ENCODE assay signal across 17 cellular contexts in genomic region chr10:94397549-94398370, GRCh38. TPM values are rescaled to one million over a fixed set of nuclear protein-coding genes. Genes with fewer than 3 reads are reported as not detected.
DNase-seq lines count a peak whose midpoint lies in the region; ATAC-seq and TF ChIP-seq lines count a peak whose summit lies in the region.
"Had no signal": no experiment of that assay in that cellular context is flagged by ENCODE, and none has a peak within 500 bp of the region (broad histone marks: within the 10 kb centered on the region; RNA-seq: fewer than 3 reads in every experiment).

No MANE protein-coding gene starts in this region.

- H3K9me3 Mint-ChIP-seq in activated CD4-positive, alpha-beta T cell treated with anti-CD3 and anti-CD28 coated beads, Interleukin-2, amount 10 ng/mL, durations not matched to agents 7 days and 5 days, result no peaks in the 10 kb centered on the region
- no peaks in the 10 kb centered on the region for H3K9me3 Mint-ChIP-seq in effector memory CD8-positive, alpha-beta T cell
- peaks cover 0 to 2% of the 10 kb centered on the region in 2 donors for H3K9me3 Mint-ChIP-seq in natural killer cell
- H3K9me3 Mint-ChIP-seq: activated naive CD4-positive, alpha-beta T cell treated with anti-CD3 and anti-CD28 coated beads, Interleukin-2, amount 50 U/mL, for 24 hours; central memory CD8-positive, alpha-beta T cell had no signal

- peaks cover 37% of the 10 kb centered on the region for H3K27me3 Mint-ChIP-seq in activated CD4-positive, alpha-beta T cell treated with anti-CD3 and anti-CD28 coated beads, Interleukin-2, amount 10 ng/mL, durations not matched to agents 7 days and 5 days
- peaks cover 36 to 42% of the 10 kb centered on the region in 2 donors for H3K27me3 Mint-ChIP-seq in effector memory CD8-positive, alpha-beta T cell
- H3K27me3 Mint-ChIP-seq in natural killer cell (ENCODE audit: low read depth in 2 of 2), result peaks cover 22 to 33% of the 10 kb centered on the region in 2 donors

- peaks cover 4% of the 10 kb centered on the region for H3K4me1 Mint-ChIP-seq in activated CD4-positive, alpha-beta T cell treated with anti-CD3 and anti-CD28 coated beads, Interleukin-2, amount 10 ng/mL, durations not matched to agents 7 days and 5 days
- H3K4me1 Mint-ChIP-seq in effector memory CD8-positive, alpha-beta T cell (ENCODE audit: low read depth in 2 of 2), result peaks cover 0 to 2% of the 10 kb centered on the region in 2 donors
- H3K4me1 Mint-ChIP-seq in natural killer cell, result no peaks in the 10 kb centered on the region

- no peaks in the 10 kb centered on the region for H3K9me3 ChIP-seq in HEK293 (ENCODE audit: control insufficient read depth, insufficient read depth, low read depth, low read length)
- no peaks in the 10 kb centered on the region for H3K9me3 ChIP-seq in SK-N-MC (ENCODE audit: low read depth, low read length)
- no peaks in the 10 kb centered on the region for H3K9me3 ChIP-seq in hepatocyte (ENCODE audit: low read depth)
- H3K9me3 ChIP-seq: transverse colon had no signal

- H4K20me1 ChIP-seq in hepatocyte (ENCODE audit: insufficient read depth, poor library complexity, severe bottlenecking), result no peaks in the 10 kb centered on the region

- no peaks in the 10 kb centered on the region for H3K36me3 ChIP-seq in ACC112 (ENCODE audit: insufficient read depth, low read length)
- H3K36me3 ChIP-seq in HEK293 (ENCODE audit: control insufficient read depth in 2 of 2, insufficient read depth in 1 of 2, low read length in 2 of 2), result no peaks in the 10 kb centered on the region
- no peaks in the 10 kb centered on the region for H3K36me3 ChIP-seq in SK-N-MC (ENCODE audit: insufficient read depth, low read length)
- no peaks in the 10 kb centered on the region for H3K36me3 ChIP-seq in hepatocyte (replicated peaks; ENCODE audit: insufficient read depth, low read depth)
- H3K36me3 ChIP-seq: transverse colon had no signal

- H3K4me2 ChIP-seq in hepatocyte, result peak overlapping the region; percentile 16

- no peak for TF ChIP-seq CTCF in HEK293 (tag by site-specific recombination; IDR thresholded peaks at IDR 0.05)
- no peak for TF ChIP-seq CTCF in hepatocyte (IDR thresholded peaks at IDR 0.05; ENCODE audit: poor library complexity)
- no peak for TF ChIP-seq CTCF in natural killer cell (IDR thresholded peaks at IDR 0.05)

- no peak overlapping the region for H3K27ac ChIP-seq in ACC112 (ENCODE audit: low read depth, low read length)
- H3K27ac ChIP-seq in HEK293 (ENCODE audit: extremely low read depth, low read depth, low read length), result no peak overlapping the region
- H3K27ac ChIP-seq in SK-N-MC, result peak overlapping the region; percentile 36; the same call in 1 of the 2 replicates
- no peak overlapping the region for H3K27ac ChIP-seq in hepatocyte
- H3K27ac ChIP-seq: epithelial cell of prostate, parathyroid adenoma, transverse colon had no signal

- no peak for ATAC-seq in effector memory CD8-positive, alpha-beta T cell (replicated peaks)
- no peak for ATAC-seq in natural killer cell
- ATAC-seq: Right ventricle myocardium inferior had no signal

- WGBS in hepatocyte (ENCODE audit: low lambda C conversion rate, missing lambda C conversion rate), result 51% methylated on average over 12 of the region's 12 CpGs

- intact Hi-C loops in natural killer cell (cut with micrococcal nuclease), result no loop called here

- H3K27me3 ChIP-seq in ACC112 (ENCODE audit: insufficient read depth, low read length) (no peaks in the 10 kb centered on the region), hepatocyte (no peaks in the 10 kb centered on the region)
- H3K27me3 ChIP-seq: transverse colon had no signal

- H3K36me3 Mint-ChIP-seq in activated CD4-positive, alpha-beta T cell treated with anti-CD3 and anti-CD28 coated beads, Interleukin-2, amount 10 ng/mL, durations not matched to agents 7 days and 5 days (ENCODE audit: low read depth), result peaks cover 2% of the 10 kb centered on the region
- H3K36me3 Mint-ChIP-seq in effector memory CD8-positive, alpha-beta T cell (ENCODE audit: insufficient read depth), result no peaks in the 10 kb centered on the region
- no peaks in the 10 kb centered on the region for H3K36me3 Mint-ChIP-seq in natural killer cell
- H3K36me3 Mint-ChIP-seq: activated naive CD4-positive, alpha-beta T cell treated with anti-CD3 and anti-CD28 coated beads, Interleukin-2, amount 50 U/mL, for 24 hours had no signal

- H3K9me2 ChIP-seq in hepatocyte (replicated peaks; ENCODE audit: insufficient read depth), result no peaks in the 10 kb centered on the region

- H3K4me1 ChIP-seq in ACC112 (ENCODE audit: control insufficient read depth, insufficient read depth, low read length, unreplicated experiment), result peaks cover 13% of the 10 kb centered on the region
- peaks cover 2% of the 10 kb centered on the region; the same call in 1 of the 2 replicates for H3K4me1 ChIP-seq in HEK293 (ENCODE audit: control insufficient read depth, insufficient read depth, low read length)
- no peaks in the 10 kb centered on the region for H3K4me1 ChIP-seq in hepatocyte (ENCODE audit: insufficient read depth)
- H3K4me1 ChIP-seq: parathyroid adenoma had no signal

- DNase-seq in SK-N-MC (ENCODE audit: low read depth, low spot score) (no peak), hepatocyte (ENCODE audit: low spot score) (no peak), natural killer cell (no peak), NCI-H1417 (lab: John Stamatoyannopoulos, UW) (no peak)
- DNase-seq in activated CD4-positive, alpha-beta T cell treated with anti-CD3 and anti-CD28 coated beads, Interleukin-2, amount 10 ng/mL, durations not matched to agents 7 days and 5 days, result no peak
- DNase-seq in effector memory CD8-positive, alpha-beta T cell, result no peak
- DNase-seq: DND-41, H9, NCI-H526, transverse colon had no signal

- no peak overlapping the region for H3K27ac Mint-ChIP-seq in activated CD4-positive, alpha-beta T cell treated with anti-CD3 and anti-CD28 coated beads, Interleukin-2, amount 10 ng/mL, durations not matched to agents 7 days and 5 days
- no peak overlapping the region for H3K27ac Mint-ChIP-seq in effector memory CD8-positive, alpha-beta T cell
- no peak overlapping the region for H3K27ac Mint-ChIP-seq in natural killer cell
- H3K27ac Mint-ChIP-seq: activated naive CD4-positive, alpha-beta T cell treated with anti-CD3 and anti-CD28 coated beads, Interleukin-2, amount 50 U/mL, for 24 hours; H9 had no signal

- H3K79me2 ChIP-seq in ACC112 (ENCODE audit: control insufficient read depth, insufficient read depth, low read length, unreplicated experiment) (no peaks in the 10 kb centered on the region), hepatocyte (no peaks in the 10 kb centered on the region)
- H3K79me2 ChIP-seq: parathyroid adenoma had no signal

- POLR2A ChIA-PET in HEK293 (lab: Yijun Ruan, JAX), result interaction anchor here (1.2 kb wide), 1 partner anchor 40 kb away, joined by 4 read pairs; no protein-coding TSS in a partner anchor
- POLR2A ChIA-PET in activated CD4-positive, alpha-beta T cell treated with anti-CD3 and anti-CD28 coated beads, Interleukin-2, amount 10 ng/mL, durations not matched to agents 7 days and 5 days (lab: Charles Lee), result no interaction called here

- CTCF ChIA-PET in HEK293 (lab: Yijun Ruan, JAX), result interaction anchor here (0.7 to 1.7 kb wide), 2 partner anchors 46 to 406 kb away, joined by 3 to 7 read pairs; no protein-coding TSS in a partner anchor
- CTCF ChIA-PET in activated CD4-positive, alpha-beta T cell treated with anti-CD3 and anti-CD28 coated beads, Interleukin-2, amount 10 ng/mL, durations not matched to agents 7 days and 5 days (lab: Charles Lee), result no interaction called here

- no peak overlapping the region for H3K4me3 Mint-ChIP-seq in activated CD4-positive, alpha-beta T cell treated with anti-CD3 and anti-CD28 coated beads, Interleukin-2, amount 10 ng/mL, durations not matched to agents 7 days and 5 days
- H3K4me3 Mint-ChIP-seq in effector memory CD8-positive, alpha-beta T cell, result no peak overlapping the region
- H3K4me3 Mint-ChIP-seq in natural killer cell, result no peak overlapping the region
- H3K4me3 Mint-ChIP-seq: activated naive CD4-positive, alpha-beta T cell treated with anti-CD3 and anti-CD28 coated beads, Interleukin-2, amount 50 U/mL, for 24 hours; central memory CD8-positive, alpha-beta T cell; H9 had no signal

- no peak overlapping the region for H3K9ac ChIP-seq in SK-N-MC (ENCODE audit: insufficient read length)
- H3K9ac ChIP-seq: parathyroid adenoma had no signal

- H3K4me3 ChIP-seq in ACC112 (ENCODE audit: low read depth, low read length) (0 out of 2 replicates have a peak overlapping the region, but pooled peaks have one; percentile 9), HEK293 (ENCODE audit: low read depth, low read length) (no peak overlapping the region), SK-N-MC (no peak overlapping the region), hepatocyte (no peak overlapping the region)
- H3K4me3 ChIP-seq: transverse colon had no signal

- H2AFZ ChIP-seq in ACC112 (ENCODE audit: low read length, unreplicated experiment) (peak overlapping the region; percentile 1), hepatocyte (no peak overlapping the region)
- H2AFZ ChIP-seq: parathyroid adenoma had no signal

TF ChIP-seq in HEK293, 187 proteins besides CTCF, POLR2A, EP300 and RAD21 (continues in another document):
- TF ChIP-seq SP7 (tag by site-specific recombination; IDR thresholded peaks at IDR 0.05) (peak; percentile 44; the same call in 1 of the 2 replicates), ZIC2 (tag by site-specific recombination; IDR thresholded peaks at IDR 0.05) (no peak), GLIS1 (tag by site-specific recombination; IDR thresholded peaks at IDR 0.05) (peak; percentile 91)

RNA-seq across cellular contexts. Expression of gene TBC1D12, which starts 4.6 kb away (rescaled TPM):
- 15.6 and 26.1 TPM in 2 replicates for total RNA-seq in hepatocyte
- 7.7 and 9.2 TPM in 2 replicates for polyA plus RNA-seq in hepatocyte
- total RNA-seq in activated CD4-positive, alpha-beta T cell treated with anti-CD3 and anti-CD28 coated beads, Interleukin-2, amount 10 ng/mL, durations not matched to agents 7 days and 5 days, result under 1 TPM; 0.07 to 0.15 TPM
- total RNA-seq in natural killer cell, result 1 to 10 TPM; 1.2 to 4.8 (median 1.8) TPM

RNA-seq across cellular contexts. Expression of gene NOC3L, which starts 35.0 kb away (rescaled TPM):
- total RNA-seq in hepatocyte, result 18.8 and 20.5 TPM in 2 replicates
- polyA plus RNA-seq in hepatocyte, result 9.4 and 10.5 TPM in 2 replicates
- 10 to 100 TPM; 23.1 to 26.5 TPM for total RNA-seq in activated CD4-positive, alpha-beta T cell treated with anti-CD3 and anti-CD28 coated beads, Interleukin-2, amount 10 ng/mL, durations not matched to agents 7 days and 5 days
- 10 to 100 TPM; 10.8 to 18.6 (median 13.1) TPM for total RNA-seq in natural killer cell
